In the genomic region with DNA sequence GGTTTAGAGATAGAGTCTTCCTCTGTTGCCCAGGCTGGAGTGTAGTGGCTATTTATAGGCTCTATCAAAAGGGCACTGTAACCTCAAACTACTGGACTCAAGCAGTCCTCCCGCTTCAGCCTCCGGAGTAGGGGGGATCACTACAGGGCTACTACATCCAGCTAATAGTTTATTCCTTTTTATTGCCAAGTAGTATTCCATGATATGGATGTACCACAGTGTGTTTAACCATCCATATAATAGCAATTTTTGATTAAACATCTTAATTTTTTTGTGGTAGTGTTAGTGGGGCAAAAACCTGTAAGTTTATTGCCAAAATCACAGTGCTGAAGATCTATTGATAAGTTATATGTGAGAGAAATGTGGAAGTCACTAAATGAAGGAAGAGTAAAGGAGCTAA, we compare ENCODE assay signal across 22 cellular contexts. TPM values are rescaled to one million over a fixed set of nuclear protein-coding genes. Genes with fewer than 3 reads are reported as not detected.
DNase-seq lines count a peak whose midpoint lies in the region; ATAC-seq and TF ChIP-seq lines count a peak whose summit lies in the region.
"Had no signal": no experiment of that assay in that cellular context is flagged by ENCODE, and none has a peak within 500 bp of the region (broad histone marks: within the 10 kb centered on the region; RNA-seq: fewer than 3 reads in every experiment).

No MANE protein-coding gene starts in this region.

- H3K4me1 ChIP-seq in HEK293 (ENCODE audit: control insufficient read depth, insufficient read depth, low read length) (no peaks in the 10 kb centered on the region), vagina (peaks cover 42% of the 10 kb centered on the region), GM23338 (ENCODE audit: insufficient read depth) (peaks cover 16% of the 10 kb centered on the region; the same call in 1 of the 2 replicates)

- peak overlapping the region; percentile 32 to 72 for H3K27ac Mint-ChIP-seq in activated naive CD4-positive, alpha-beta T cell treated with anti-CD3 and anti-CD28 coated beads, Interleukin-2, amount 50 U/mL, for 72 hours
- H3K27ac Mint-ChIP-seq in activated naive CD4-positive, alpha-beta T cell treated with anti-CD3 and anti-CD28 coated beads, Interleukin-2, amount 10 ng/mL, durations not matched to agents 7 days and 5 days, result no peak overlapping the region
- H3K27ac Mint-ChIP-seq in chondrocyte (ENCODE audit: unreplicated experiment) (peak overlapping the region; percentile 68), GM23338 (no peak overlapping the region)
- H3K27ac Mint-ChIP-seq in stimulated activated memory B cell treated with anti-CD40 and anti-IgM and Interleukin-4, amounts not matched to agents 10 μg/mL and 1 μg/mL and 100 μg/mL, for 72 hours, result peak overlapping the region; percentile 56
- H3K27ac Mint-ChIP-seq: neural progenitor cell had no signal

- no peaks in the 10 kb centered on the region; the same call in 1 of the 2 replicates for H3F3A ChIP-seq in GM23338 (replicated peaks; ENCODE audit: low read depth)

- H3K27ac ChIP-seq in HEK293 (ENCODE audit: extremely low read depth, low read depth, low read length) (no peak overlapping the region), vagina (no peak overlapping the region), GM23338 (ENCODE audit: low read depth) (no peak overlapping the region)
- H3K27ac ChIP-seq: brain microvascular endothelial cell, heart left ventricle, neural progenitor cell, upper lobe of right lung had no signal

- peaks cover 54% of the 10 kb centered on the region for H4K20me1 ChIP-seq in GM23338 (replicated peaks; ENCODE audit: insufficient read depth)

- H3K9me3 ChIP-seq in HEK293 (ENCODE audit: control insufficient read depth, insufficient read depth, low read depth, low read length) (no peaks in the 10 kb centered on the region), vagina (no peaks in the 10 kb centered on the region)
- H3K9me3 ChIP-seq: upper lobe of right lung had no signal

- H3K79me2 ChIP-seq in GM23338 (replicated peaks; ENCODE audit: insufficient read depth), result peaks cover 88% of the 10 kb centered on the region

- no peak for ATAC-seq in activated naive CD4-positive, alpha-beta T cell treated with anti-CD3 and anti-CD28 coated beads, Interleukin-2, amount 50 U/mL, for 72 hours
- ATAC-seq in stimulated activated memory B cell treated with anti-CD40 and anti-IgM and Interleukin-4, amounts not matched to agents 10 μg/mL and 1 μg/mL and 100 μg/mL, for 72 hours, result no peak
- ATAC-seq in GM23338, result no peak
- ATAC-seq: heart left ventricle, left lobe of liver, upper lobe of right lung had no signal

- no peak overlapping the region for H3K4me2 ChIP-seq in GM23338
- H3K4me2 ChIP-seq: neural progenitor cell had no signal

- no peak overlapping the region for H2AFZ ChIP-seq in GM23338
- H2AFZ ChIP-seq: neural progenitor cell had no signal

- POLR2A ChIA-PET in HEK293 (lab: Yijun Ruan, JAX), result no interaction called here

- H3K4me1 Mint-ChIP-seq in activated naive CD4-positive, alpha-beta T cell treated with anti-CD3 and anti-CD28 coated beads, Interleukin-2, amount 10 ng/mL, durations not matched to agents 7 days and 5 days, result peaks cover 53% of the 10 kb centered on the region
- H3K4me1 Mint-ChIP-seq in chondrocyte (ENCODE audit: low read depth) (peaks cover 40% of the 10 kb centered on the region), GM23338 (peaks cover 29% of the 10 kb centered on the region)
- peaks cover 48% of the 10 kb centered on the region for H3K4me1 Mint-ChIP-seq in stimulated activated memory B cell treated with anti-CD40 and anti-IgM and Interleukin-4, amounts not matched to agents 10 μg/mL and 1 μg/mL and 100 μg/mL, for 72 hours

- H3K9me3 Mint-ChIP-seq in activated naive CD4-positive, alpha-beta T cell treated with anti-CD3 and anti-CD28 coated beads, Interleukin-2, amount 50 U/mL, for 72 hours, result no peaks in the 10 kb centered on the region
- H3K9me3 Mint-ChIP-seq in activated naive CD4-positive, alpha-beta T cell treated with anti-CD3 and anti-CD28 coated beads, Interleukin-2, amount 10 ng/mL, durations not matched to agents 7 days and 5 days, result no peaks in the 10 kb centered on the region
- H3K9me3 Mint-ChIP-seq in chondrocyte (ENCODE audit: low read depth) (peaks cover 6% of the 10 kb centered on the region), GM23338 (peaks cover 9% of the 10 kb centered on the region; the same call in 2 of the 3 replicates)
- no peaks in the 10 kb centered on the region for H3K9me3 Mint-ChIP-seq in stimulated activated memory B cell treated with anti-CD40 and anti-IgM and Interleukin-4, amounts not matched to agents 10 μg/mL and 1 μg/mL and 100 μg/mL, for 72 hours

- no peak for TF ChIP-seq CTCF in HEK293 (tag by site-specific recombination; IDR thresholded peaks at IDR 0.05)
- TF ChIP-seq CTCF in chondrocyte (IDR thresholded peaks at IDR 0.05), result no peak
- TF ChIP-seq CTCF in vagina (IDR thresholded peaks at IDR 0.05), result no peak
- TF ChIP-seq CTCF in GM23338 (conservative IDR thresholded peaks at IDR 0.05; ENCODE audit: low read depth in 2 of 2), result no peak

- CTCF ChIA-PET in activated naive CD4-positive, alpha-beta T cell treated with anti-CD3 and anti-CD28 coated beads, Interleukin-2, amount 10 ng/mL, durations not matched to agents 7 days and 5 days (lab: Charles Lee), result no interaction called here
- CTCF ChIA-PET in HEK293 (lab: Yijun Ruan, JAX), result no interaction called here

- peaks cover 24 to 59% of the 10 kb centered on the region in 2 donors for H3K36me3 Mint-ChIP-seq in activated naive CD4-positive, alpha-beta T cell treated with anti-CD3 and anti-CD28 coated beads, Interleukin-2, amount 50 U/mL, for 72 hours
- peaks cover 28% of the 10 kb centered on the region for H3K36me3 Mint-ChIP-seq in activated naive CD4-positive, alpha-beta T cell treated with anti-CD3 and anti-CD28 coated beads, Interleukin-2, amount 10 ng/mL, durations not matched to agents 7 days and 5 days
- H3K36me3 Mint-ChIP-seq in chondrocyte (ENCODE audit: low read depth), result peaks cover 7% of the 10 kb centered on the region
- peaks cover 22% of the 10 kb centered on the region for H3K36me3 Mint-ChIP-seq in stimulated activated memory B cell treated with anti-CD40 and anti-IgM and Interleukin-4, amounts not matched to agents 10 μg/mL and 1 μg/mL and 100 μg/mL, for 72 hours
- peaks cover 52% of the 10 kb centered on the region for H3K36me3 Mint-ChIP-seq in GM23338 (ENCODE audit: low read depth)

- H3K27me3 Mint-ChIP-seq in activated naive CD4-positive, alpha-beta T cell treated with anti-CD3 and anti-CD28 coated beads, Interleukin-2, amount 10 ng/mL, durations not matched to agents 7 days and 5 days, result peaks cover 4% of the 10 kb centered on the region
- no peaks in the 10 kb centered on the region for H3K27me3 Mint-ChIP-seq in chondrocyte (ENCODE audit: low read depth)
- H3K27me3 Mint-ChIP-seq in stimulated activated memory B cell treated with anti-CD40 and anti-IgM and Interleukin-4, amounts not matched to agents 10 μg/mL and 1 μg/mL and 100 μg/mL, for 72 hours, result no peaks in the 10 kb centered on the region
- peaks cover 10% of the 10 kb centered on the region for H3K27me3 Mint-ChIP-seq in GM23338 (ENCODE audit: insufficient read depth, low read depth, poor library complexity)

- H3K36me3 ChIP-seq in HEK293 (ENCODE audit: control insufficient read depth in 2 of 2, insufficient read depth in 1 of 2, low read length in 2 of 2) (peaks cover 3 to 29% of the 10 kb centered on the region in 2 experiments; a peak in 2 of 3 replicates), vagina (peaks cover 0 to 8% of the 10 kb centered on the region in 2 donors), GM23338 (ENCODE audit: insufficient read depth) (peaks cover 4% of the 10 kb centered on the region; the same call in 1 of the 2 replicates)
- H3K36me3 ChIP-seq: upper lobe of right lung had no signal

- intact Hi-C loops in vagina (cut with DNase I), result loop anchor here (5.0 kb wide), 1 partner anchor 128 kb away; a partner anchor contains a TSS

- no peaks in the 10 kb centered on the region for H3K9me2 ChIP-seq in GM23338 (ENCODE audit: insufficient read depth)

- H3K4me3 ChIP-seq in HEK293 (ENCODE audit: low read depth, low read length) (no peak overlapping the region), vagina (no peak overlapping the region), GM23338 (no peak overlapping the region)
- H3K4me3 ChIP-seq: heart left ventricle, neural progenitor cell, upper lobe of right lung had no signal

- no peak overlapping the region for H3K4me3 Mint-ChIP-seq in activated naive CD4-positive, alpha-beta T cell treated with anti-CD3 and anti-CD28 coated beads, Interleukin-2, amount 10 ng/mL, durations not matched to agents 7 days and 5 days
- H3K4me3 Mint-ChIP-seq in chondrocyte (ENCODE audit: unreplicated experiment) (no peak overlapping the region), GM23338 (no peak overlapping the region)
- no peak overlapping the region for H3K4me3 Mint-ChIP-seq in stimulated activated memory B cell treated with anti-CD40 and anti-IgM and Interleukin-4, amounts not matched to agents 10 μg/mL and 1 μg/mL and 100 μg/mL, for 72 hours
- H3K4me3 Mint-ChIP-seq: neural progenitor cell had no signal

- DNase-seq in activated naive CD4-positive, alpha-beta T cell treated with anti-CD3 and anti-CD28 coated beads, Interleukin-2, amount 50 U/mL, for 72 hours (ENCODE audit: low spot score in 2 of 2), result no peak
- no peak for DNase-seq in activated naive CD4-positive, alpha-beta T cell treated with anti-CD3 and anti-CD28 coated beads, Interleukin-2, amount 10 ng/mL, durations not matched to agents 7 days and 5 days
- DNase-seq in chondrocyte (ENCODE audit: low spot score), result no peak
- DNase-seq in vagina (ENCODE audit: extremely low spot score in 2 of 2), result no peak
- DNase-seq in GM23338 (ENCODE audit: low spot score), result no peak
- no peak for DNase-seq in HuH-7 (ENCODE audit: low spot score)
- DNase-seq: activated CD4-positive, CD25-positive, alpha-beta regulatory T cell treated with anti-CD3 and anti-CD28 coated beads, Interleukin-2, amount 50 U/mL, for 72 hours; activated CD8-positive, alpha-beta memory T cell treated with anti-CD3 and anti-CD28 coated beads, Interleukin-2, amount 50 U/mL, for 48 hours; brain microvascular endothelial cell; Calu3; heart left ventricle; Kasumi-1; NCI-H1105; small intestine; stimulated activated CD4-positive, alpha-beta T cell treated with anti-CD3 and anti-CD28 coated beads, Interleukin-2, amount 100 ng/mL, for 48 hours; upper lobe of right lung had no signal

- no peaks in the 10 kb centered on the region for H3K27me3 ChIP-seq in vagina
- no peaks in the 10 kb centered on the region for H3K27me3 ChIP-seq in GM23338 (ENCODE audit: insufficient read depth)
- H3K27me3 ChIP-seq: brain microvascular endothelial cell, heart left ventricle, neural progenitor cell, upper lobe of right lung had no signal

- TF ChIP-seq POLR2A in vagina (IDR thresholded peaks at IDR 0.05), result no peak

RNA-seq across cellular contexts. Expression of a gene that starts 2.6 kb away (rescaled TPM):
- total RNA-seq in activated naive CD4-positive, alpha-beta T cell treated with anti-CD3 and anti-CD28 coated beads, Interleukin-2, amount 50 U/mL, for 72 hours, result 10 to 100 TPM; 29.8 to 47.5 TPM
- 37.5 to 50.2 TPM (median 43.0 TPM) in 3 replicates for total RNA-seq in chondrocyte
- total RNA-seq in vagina, result 16.5 TPM
- total RNA-seq in GM23338 (2014; rRNA removed; shearing (Covaris generic)), result 31.8 and 44.4 TPM in 2 replicates
- polyA plus RNA-seq in GM23338 (2016; fragmentation: Nextera tagmentation; extraction: Ambion mirVana), result 367 and 418 TPM in 2 replicates

RNA-seq across cellular contexts. Expression of a gene that starts 3.6 kb away (rescaled TPM):
- total RNA-seq in activated naive CD4-positive, alpha-beta T cell treated with anti-CD3 and anti-CD28 coated beads, Interleukin-2, amount 50 U/mL, for 72 hours, result 10 to 100 TPM; 71.0 to 86.6 TPM
- total RNA-seq in chondrocyte, result 35.3 to 44.1 TPM (median 35.5 TPM) in 3 replicates
- total RNA-seq in vagina, result 35.1 TPM
- 95.0 and 101 TPM in 2 replicates for total RNA-seq in GM23338 (2014; rRNA removed; shearing (Covaris generic))
- polyA plus RNA-seq in GM23338 (2016; fragmentation: Nextera tagmentation; extraction: Ambion mirVana), result 48.2 and 80.1 TPM in 2 replicates

RNA-seq across cellular contexts. Expression of a gene that starts 24.9 kb away (rescaled TPM):
- under 1 TPM; 0.27 to 0.31 TPM for total RNA-seq in activated naive CD4-positive, alpha-beta T cell treated with anti-CD3 and anti-CD28 coated beads, Interleukin-2, amount 50 U/mL, for 72 hours
- total RNA-seq in chondrocyte (2.6 to 3.5 TPM (median 3.4 TPM) in 3 replicates), vagina (2.2 TPM)
- 2.4 and 2.8 TPM in 2 replicates for total RNA-seq in GM23338 (2014; rRNA removed; shearing (Covaris generic))
- 4.1 and 4.7 TPM in 2 replicates for polyA plus RNA-seq in GM23338 (2016; fragmentation: Nextera tagmentation; extraction: Ambion mirVana)
- total RNA-seq: Calu3, HT1080, SK-MEL-5 had no signal

Comparison
In these comparisons a context has a peak if more than half of its experiments do, and no peak if none do; other contexts are left out.
1. H3K27ac Mint-ChIP-seq: peak in activated naive CD4-positive, alpha-beta T cell treated with anti-CD3 and anti-CD28 coated beads, Interleukin-2, amount 50 U/mL, for 72 hours (2 of 2), chondrocyte (single experiment) and stimulated activated memory B cell treated with anti-CD40 and anti-IgM and Interleukin-4, amounts not matched to agents 10 μg/mL and 1 μg/mL and 100 μg/mL, for 72 hours (single experiment); none in activated naive CD4-positive, alpha-beta T cell treated with anti-CD3 and anti-CD28 coated beads, Interleukin-2, amount 10 ng/mL, durations not matched to agents 7 days and 5 days (single experiment) and GM23338 (single experiment).